13 cellular contexts compared by ENCODE assay signal in genomic region chr11:628056-628455, GRCh38. TPM values are rescaled to one million over a fixed set of nuclear protein-coding genes. Genes with fewer than 3 reads are reported as not detected.
DNase-seq lines count a peak whose midpoint lies in the region; ATAC-seq, FAIRE-seq and TF ChIP-seq lines count a peak whose summit lies in the region.
"Had no signal": no experiment of that assay in that cellular context is flagged by ENCODE, and none has a peak within 500 bp of the region (broad histone marks: within the 10 kb centered on the region; RNA-seq: fewer than 3 reads in every experiment).

No MANE protein-coding gene starts in this region.

- no peaks in the 10 kb centered on the region for H3K9me3 Mint-ChIP-seq in activated CD4-positive, alpha-beta T cell treated with anti-CD3 and anti-CD28 coated beads, Interleukin-2, amount 10 ng/mL, durations not matched to agents 24 days and 14 days

- no peak overlapping the region for H3K9ac ChIP-seq in endothelial cell of umbilical vein (replicated peaks; ENCODE audit: extremely low read depth, insufficient read depth, low read length)
- H3K9ac ChIP-seq in skeletal muscle tissue (ENCODE audit: low read depth in 1 of 3, low read length in 3 of 3) = peak overlapping the region; percentile 50 to 77 (median 51)

- intact Hi-C loops in activated CD4-positive, alpha-beta T cell treated with anti-CD3 and anti-CD28 coated beads, Interleukin-2, amount 10 ng/mL, durations not matched to agents 24 days and 14 days (cut with micrococcal nuclease) = no loop called here
- intact Hi-C loops in endothelial cell of umbilical vein (cut with micrococcal nuclease) = no loop called here

- CTCF ChIA-PET in endothelial cell of umbilical vein (lab: Charles Lee) = interaction anchor here (0.8 kb wide), 1 partner anchor 19 kb away, joined by 3 read pairs; no protein-coding TSS in a partner anchor

- H3K36me3 Mint-ChIP-seq in activated CD4-positive, alpha-beta T cell treated with anti-CD3 and anti-CD28 coated beads, Interleukin-2, amount 10 ng/mL, durations not matched to agents 24 days and 14 days (ENCODE audit: low read depth) = peaks cover 5% of the 10 kb centered on the region

- H3K9me3 ChIP-seq in RWPE2 (ENCODE audit: severe bottlenecking) (no peaks in the 10 kb centered on the region), endothelial cell of umbilical vein (replicated peaks; ENCODE audit: control insufficient read depth, insufficient read depth, low read length) (no peaks in the 10 kb centered on the region), skeletal muscle tissue (ENCODE audit: control insufficient read depth in 3 of 3, low read length in 3 of 3) (no peaks in the 10 kb centered on the region)
- H3K9me3 ChIP-seq: neutrophil had no signal

- peaks cover 16% of the 10 kb centered on the region for H3K4me1 Mint-ChIP-seq in activated CD4-positive, alpha-beta T cell treated with anti-CD3 and anti-CD28 coated beads, Interleukin-2, amount 10 ng/mL, durations not matched to agents 24 days and 14 days

- H3K4me3 Mint-ChIP-seq in activated CD4-positive, alpha-beta T cell treated with anti-CD3 and anti-CD28 coated beads, Interleukin-2, amount 10 ng/mL, durations not matched to agents 24 days and 14 days = peak overlapping the region; percentile 9

- no peak overlapping the region for H3K4me2 ChIP-seq in endothelial cell of umbilical vein (ENCODE audit: insufficient read depth, low read length)

- no peak for FAIRE-seq in endothelial cell of umbilical vein (lab: Jason Lieb, UNC)
- FAIRE-seq: islet of Langerhans had no signal

- TF ChIP-seq CTCF in RWPE2 (IDR thresholded peaks at IDR 0.05; ENCODE audit: poor library complexity, severe bottlenecking) (no peak), endothelial cell of umbilical vein (IDR thresholded peaks at IDR 0.05; ENCODE audit: extremely low read depth in 1 of 2, insufficient read depth in 1 of 2, low read depth in 1 of 2, low read length in 2 of 2) (no peak)

- H3K27ac ChIP-seq in RWPE2 (ENCODE audit: poor library complexity, severe bottlenecking) (no peak overlapping the region), endothelial cell of umbilical vein (ENCODE audit: insufficient read depth, low read depth, low read length) (no peak overlapping the region), skeletal muscle tissue (ENCODE audit: low read depth, low read length) (peak overlapping the region; percentile 86)
- H3K27ac ChIP-seq: neutrophil had no signal

- H4K20me1 ChIP-seq in endothelial cell of umbilical vein (replicated peaks; ENCODE audit: control insufficient read depth, extremely low read depth, insufficient read depth, low read length) = no peaks in the 10 kb centered on the region

- no peaks in the 10 kb centered on the region for H3K27me3 ChIP-seq in RWPE2 (ENCODE audit: insufficient read depth, poor library complexity, severe bottlenecking)
- peaks cover 4 to 14% of the 10 kb centered on the region in 2 experiments for H3K27me3 ChIP-seq in endothelial cell of umbilical vein (ENCODE audit: control insufficient read depth in 2 of 2, insufficient read depth in 2 of 2, low read length in 2 of 2)
- peaks cover 0 to 7% (median 4%) of the 10 kb centered on the region in 3 donors for H3K27me3 ChIP-seq in skeletal muscle tissue (ENCODE audit: control insufficient read depth in 3 of 3, insufficient read depth in 3 of 3, low read length in 3 of 3)

- DNase-seq in activated CD4-positive, alpha-beta T cell treated with anti-CD3 and anti-CD28 coated beads, Interleukin-2, amount 10 ng/mL, durations not matched to agents 24 days and 14 days = no peak
- DNase-seq in activated CD4-positive, alpha-beta T cell treated with anti-CD3 and anti-CD28 coated beads, Interleukin-2, amount 50 U/mL, for 1 hour = no peak
- peak; percentile 45 for DNase-seq in RWPE2 (ENCODE audit: low spot score)
- DNase-seq in endothelial cell of umbilical vein (ENCODE audit: low read depth, low spot score) = no peak
- DNase-seq in activated CD4-positive, CD25-positive, alpha-beta regulatory T cell treated with anti-CD3 and anti-CD28 coated beads, Interleukin-2, amount 50 U/mL, for 72 hours = no peak
- DNase-seq in stimulated activated naive CD4-positive, alpha-beta T cell (lab: John Stamatoyannopoulos, UW) = no peak
- DNase-seq in stimulated activated CD4-positive, alpha-beta T cell treated with anti-CD3 and anti-CD28 coated beads, Interleukin-2, amount 100 ng/mL, for 24 hours = no peak
- DNase-seq: activated effector memory CD4-positive, alpha-beta T cell treated with Interleukin-2 at 50 U/mL for 16 hours had no signal

- H3K79me2 ChIP-seq in endothelial cell of umbilical vein (ENCODE audit: control insufficient read depth, insufficient read depth, low read length) = no peaks in the 10 kb centered on the region

- BruUV-seq in endothelial cell of umbilical vein (replicated peaks; lab: Mats Ljungman, UMichigan) = no TSS peak

- H2AFZ ChIP-seq in endothelial cell of umbilical vein (ENCODE audit: low read depth, low read length) = no peak overlapping the region

- dilution Hi-C loops in endothelial cell of umbilical vein (cut with MboI; ENCODE audit: extremely low pct_ligation_motif_present, low sequenced_read_pairs) = no loop called here

- peaks cover 19% of the 10 kb centered on the region for H3K27me3 Mint-ChIP-seq in activated CD4-positive, alpha-beta T cell treated with anti-CD3 and anti-CD28 coated beads, Interleukin-2, amount 10 ng/mL, durations not matched to agents 24 days and 14 days

- POLR2A ChIA-PET in endothelial cell of umbilical vein (lab: Charles Lee) = no interaction called here

- H3K27ac Mint-ChIP-seq in activated CD4-positive, alpha-beta T cell treated with anti-CD3 and anti-CD28 coated beads, Interleukin-2, amount 10 ng/mL, durations not matched to agents 24 days and 14 days = peak overlapping the region; percentile 59

- no peaks in the 10 kb centered on the region for H3K9me1 ChIP-seq in endothelial cell of umbilical vein (replicated peaks; ENCODE audit: control insufficient read depth, extremely low read depth, insufficient read depth, low read length)

- no peak for TF ChIP-seq POLR2A in endothelial cell of umbilical vein (IDR thresholded peaks at IDR 0.05; ENCODE audit: low read depth, low read length)

- H3K4me3 ChIP-seq in RWPE2 (ENCODE audit: severe bottlenecking) (no peak overlapping the region), endothelial cell of umbilical vein (replicated peaks in 1 of 3; ENCODE audit: insufficient read depth in 1 of 3, low read depth in 1 of 3, low read length in 3 of 3) (no peak overlapping the region), skeletal muscle tissue (ENCODE audit: low read length in 3 of 3) (peak overlapping the region; percentile 38 to 77 (median 46))

- H3K4me1 ChIP-seq in RWPE2 (ENCODE audit: insufficient read depth, poor library complexity, severe bottlenecking) (no peaks in the 10 kb centered on the region), endothelial cell of umbilical vein (ENCODE audit: control insufficient read depth, extremely low read depth, insufficient read depth, low read length) (no peaks in the 10 kb centered on the region), skeletal muscle tissue (ENCODE audit: control insufficient read depth in 3 of 3, insufficient read depth in 3 of 3, low read length in 3 of 3) (peaks cover 9 to 20% (median 16%) of the 10 kb centered on the region in 3 donors)

- H3K36me3 ChIP-seq in RWPE2 (ENCODE audit: low read depth) = no peaks in the 10 kb centered on the region
- no peaks in the 10 kb centered on the region for H3K36me3 ChIP-seq in endothelial cell of umbilical vein (ENCODE audit: control insufficient read depth in 2 of 2, extremely low read depth in 1 of 2, insufficient read depth in 2 of 2, low read length in 2 of 2)
- H3K36me3 ChIP-seq in skeletal muscle tissue (ENCODE audit: control insufficient read depth in 3 of 3, insufficient read depth in 3 of 3, low read length in 3 of 3) = no peaks in the 10 kb centered on the region
- H3K36me3 ChIP-seq: neutrophil had no signal

- ATAC-seq in RWPE2 (ENCODE audit: low read depth) = no peak

RNA-seq across cellular contexts. Expression of gene SCT, which starts 1.1 kb away (rescaled TPM):
- not detected in 2 replicates for total RNA-seq in activated CD4-positive, alpha-beta T cell treated with anti-CD3 and anti-CD28 coated beads, Interleukin-2, amount 10 ng/mL, durations not matched to agents 24 days and 14 days
- total RNA-seq in endothelial cell of umbilical vein (not detected in 2 replicates), skeletal muscle tissue (74.6 TPM)
- not detected in 2 replicates for polyA plus RNA-seq in endothelial cell of umbilical vein
- not detected in 2 replicates for polyA plus RNA-seq in endothelial cell of umbilical vein (2011; cell fraction: cytosol; rRNA removed)
- polyA plus RNA-seq in endothelial cell of umbilical vein (2011; cell fraction: nucleus; rRNA removed) = not detected in 2 replicates
- polyA plus RNA-seq in endothelial cell of umbilical vein (2012) = not detected in 2 replicates
- not detected in 2 replicates for polyA minus RNA-seq in endothelial cell of umbilical vein
- polyA minus RNA-seq in endothelial cell of umbilical vein (2011; cell fraction: cytosol; rRNA and poly(A)+ RNA removed) = not detected
- polyA minus RNA-seq in endothelial cell of umbilical vein (2011; cell fraction: nucleus; rRNA and poly(A)+ RNA removed) = not detected in 2 replicates
- total RNA-seq: cerebellum, Daoy had no signal

RNA-seq across cellular contexts. Expression of gene CDHR5, which starts 3.3 kb away (rescaled TPM):
- not detected in 2 replicates for total RNA-seq in activated CD4-positive, alpha-beta T cell treated with anti-CD3 and anti-CD28 coated beads, Interleukin-2, amount 10 ng/mL, durations not matched to agents 24 days and 14 days
- total RNA-seq in endothelial cell of umbilical vein = not detected in 2 replicates
- not detected in 2 replicates for polyA plus RNA-seq in endothelial cell of umbilical vein
- not detected in 2 replicates for polyA plus RNA-seq in endothelial cell of umbilical vein (2011; cell fraction: cytosol; rRNA removed)
- not detected in 2 replicates for polyA plus RNA-seq in endothelial cell of umbilical vein (2011; cell fraction: nucleus; rRNA removed)
- 0.20 TPM in 1 of 2 replicates, not detected in the other for polyA plus RNA-seq in endothelial cell of umbilical vein (2012)
- polyA minus RNA-seq in endothelial cell of umbilical vein = not detected in 2 replicates
- polyA minus RNA-seq in endothelial cell of umbilical vein (2011; cell fraction: cytosol; rRNA and poly(A)+ RNA removed) = not detected
- polyA minus RNA-seq in endothelial cell of umbilical vein (2011; cell fraction: nucleus; rRNA and poly(A)+ RNA removed) = not detected in 2 replicates
- total RNA-seq in skeletal muscle tissue = 1.0 TPM
- total RNA-seq: Daoy had no signal

RNA-seq across cellular contexts. Expression of gene DRD4, which starts 9.0 kb away (rescaled TPM):
- 0.14 and 0.28 TPM in 2 replicates for total RNA-seq in activated CD4-positive, alpha-beta T cell treated with anti-CD3 and anti-CD28 coated beads, Interleukin-2, amount 10 ng/mL, durations not matched to agents 24 days and 14 days
- total RNA-seq in endothelial cell of umbilical vein = 0.24 TPM in 1 of 2 replicates, not detected in the other
- polyA plus RNA-seq in endothelial cell of umbilical vein = not detected in 2 replicates
- polyA plus RNA-seq in endothelial cell of umbilical vein (2011; cell fraction: cytosol; rRNA removed) = not detected in 2 replicates
- polyA plus RNA-seq in endothelial cell of umbilical vein (2011; cell fraction: nucleus; rRNA removed) = not detected in 2 replicates
- polyA plus RNA-seq in endothelial cell of umbilical vein (2012) = not detected in 2 replicates
- 0.40 TPM in 1 of 2 replicates, not detected in the other for polyA minus RNA-seq in endothelial cell of umbilical vein
- polyA minus RNA-seq in endothelial cell of umbilical vein (2011; cell fraction: cytosol; rRNA and poly(A)+ RNA removed) = not detected
- polyA minus RNA-seq in endothelial cell of umbilical vein (2011; cell fraction: nucleus; rRNA and poly(A)+ RNA removed) = not detected in 2 replicates
- not detected for total RNA-seq in skeletal muscle tissue
- total RNA-seq: Daoy had no signal

RNA-seq across cellular contexts. Expression of gene IRF7, which starts 12.3 kb away (rescaled TPM):
- total RNA-seq in activated CD4-positive, alpha-beta T cell treated with anti-CD3 and anti-CD28 coated beads, Interleukin-2, amount 10 ng/mL, durations not matched to agents 24 days and 14 days = 42.8 and 45.3 TPM in 2 replicates
- total RNA-seq in endothelial cell of umbilical vein = 12.3 and 14.7 TPM in 2 replicates
- 12.6 and 23.3 TPM in 2 replicates for polyA plus RNA-seq in endothelial cell of umbilical vein
- 4.6 and 8.7 TPM in 2 replicates for polyA plus RNA-seq in endothelial cell of umbilical vein (2011; cell fraction: cytosol; rRNA removed)
- polyA plus RNA-seq in endothelial cell of umbilical vein (2011; cell fraction: nucleus; rRNA removed) = 26.7 and 26.8 TPM in 2 replicates
- polyA plus RNA-seq in endothelial cell of umbilical vein (2012) = 8.6 and 15.0 TPM in 2 replicates
- 6.3 TPM in 2 replicates for polyA minus RNA-seq in endothelial cell of umbilical vein
- polyA minus RNA-seq in endothelial cell of umbilical vein (2011; cell fraction: cytosol; rRNA and poly(A)+ RNA removed) = 4.2 TPM
- polyA minus RNA-seq in endothelial cell of umbilical vein (2011; cell fraction: nucleus; rRNA and poly(A)+ RNA removed) = 10.1 and 15.2 TPM in 2 replicates
- 6.8 TPM for total RNA-seq in skeletal muscle tissue

RNA-seq across cellular contexts. Expression of gene PHRF1, which starts 51.8 kb away (rescaled TPM):
- 54.8 and 57.4 TPM in 2 replicates for total RNA-seq in activated CD4-positive, alpha-beta T cell treated with anti-CD3 and anti-CD28 coated beads, Interleukin-2, amount 10 ng/mL, durations not matched to agents 24 days and 14 days
- total RNA-seq in endothelial cell of umbilical vein (38.8 and 39.4 TPM in 2 replicates), skeletal muscle tissue (21.9 TPM)
- polyA plus RNA-seq in endothelial cell of umbilical vein = 14.2 and 14.8 TPM in 2 replicates
- 11.6 and 14.8 TPM in 2 replicates for polyA plus RNA-seq in endothelial cell of umbilical vein (2011; cell fraction: cytosol; rRNA removed)
- polyA plus RNA-seq in endothelial cell of umbilical vein (2011; cell fraction: nucleus; rRNA removed) = 34.6 and 40.1 TPM in 2 replicates
- polyA plus RNA-seq in endothelial cell of umbilical vein (2012) = 16.6 and 19.6 TPM in 2 replicates
- 13.2 and 16.1 TPM in 2 replicates for polyA minus RNA-seq in endothelial cell of umbilical vein
- 8.1 TPM for polyA minus RNA-seq in endothelial cell of umbilical vein (2011; cell fraction: cytosol; rRNA and poly(A)+ RNA removed)
- polyA minus RNA-seq in endothelial cell of umbilical vein (2011; cell fraction: nucleus; rRNA and poly(A)+ RNA removed) = 25.0 and 35.3 TPM in 2 replicates

Comparison
In these comparisons a context has a peak if more than half of its experiments do, and no peak if none do; other contexts are left out.
1. H3K4me3 ChIP-seq: peak in skeletal muscle tissue (3 of 3); none in RWPE2 (single experiment) and endothelial cell of umbilical vein (0 of 3).
2. RNA of gene SCT, which starts 1.1 kb away (total RNA-seq): 74.6 TPM in skeletal muscle tissue (single experiment); not detected in activated CD4-positive, alpha-beta T cell treated with anti-CD3 and anti-CD28 coated beads, Interleukin-2, amount 10 ng/mL, durations not matched to agents 24 days and 14 days and not detected in endothelial cell of umbilical vein; every median in the first group is over 10 times any median in the second.